Comparison of ENCODE assay signal across 8 cellular contexts in the genomic region with DNA sequence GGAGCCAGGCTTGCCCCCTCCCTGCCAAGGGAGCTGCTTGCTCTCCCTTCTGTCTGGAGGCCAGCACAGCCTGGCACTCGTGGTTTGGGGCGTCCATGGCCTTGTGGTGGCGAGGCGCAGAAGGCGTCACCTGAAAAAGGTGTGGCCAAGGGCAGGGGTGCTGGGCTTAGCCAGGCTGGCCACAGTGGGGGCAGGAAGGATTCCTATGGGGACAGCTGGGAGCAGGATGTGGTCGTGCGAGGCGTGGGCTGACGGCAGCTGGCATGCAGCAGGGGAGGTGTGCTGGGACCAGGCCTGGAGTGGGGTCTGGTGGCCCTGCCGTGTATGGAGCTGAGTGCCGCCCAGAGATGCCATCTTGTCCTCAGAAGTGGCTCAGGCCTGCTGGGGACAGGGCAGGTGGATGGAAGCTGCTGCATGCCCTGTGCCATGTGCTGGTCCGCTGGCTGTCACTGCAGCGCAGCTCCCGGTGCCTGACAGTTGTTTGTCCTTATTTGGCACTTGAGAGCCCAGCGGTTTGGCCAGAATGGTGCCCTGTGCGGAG. TPM values are rescaled to one million over a fixed set of nuclear protein-coding genes. Genes with fewer than 3 reads are reported as not detected.
DNase-seq lines count a peak whose midpoint lies in the region; ATAC-seq, FAIRE-seq and TF ChIP-seq lines count a peak whose summit lies in the region.
"Had no signal": no experiment of that assay in that cellular context is flagged by ENCODE, and none has a peak within 500 bp of the region (broad histone marks: within the 10 kb centered on the region; RNA-seq: fewer than 3 reads in every experiment).

No MANE protein-coding gene starts in this region.

- TF ChIP-seq POLR2A in H1 (IDR thresholded peaks at IDR 0.05; ENCODE audit: control extremely low read depth in 1 of 2, low read depth in 2 of 2, low read length in 2 of 2) = no peak

- H3K4ac ChIP-seq in H1 (replicated peaks; ENCODE audit: insufficient read length, low read depth, low read length) = no peak overlapping the region

- peak overlapping the region; percentile 21; the same call in 1 of the 2 replicates for H2BK20ac ChIP-seq in H1 (ENCODE audit: low read length)

- no peak overlapping the region for H2BK120ac ChIP-seq in H1 (replicated peaks; ENCODE audit: low read depth, low read length)

- H3K36me3 ChIP-seq in Panc1 (ENCODE audit: control insufficient read depth, insufficient read depth, low read length) (no peaks in the 10 kb centered on the region), H1 (ENCODE audit: control insufficient read depth in 2 of 4, insufficient read depth in 4 of 4, low read length in 3 of 4) (no peaks in the 10 kb centered on the region), smooth muscle cell (ENCODE audit: low read depth) (no peaks in the 10 kb centered on the region)

- CTCF ChIA-PET in Panc1 (lab: Charles Lee) = no interaction called here
- CTCF ChIA-PET in H1 (lab: Charles Lee; ENCODE audit: partially characterized antibody) = interaction anchor here (0.7 to 31.7 kb wide), 6 partner anchors 9 to 45 kb away, joined by 3 to 838 read pairs (median 8); partner anchors contain the start of gene SH2B3

- no peaks in the 10 kb centered on the region for H3K27me3 ChIP-seq in Panc1 (ENCODE audit: control insufficient read depth, insufficient read depth, low read length)
- H3K27me3 ChIP-seq in H1 (replicated peaks in 1 of 4; ENCODE audit: control insufficient read depth in 3 of 4, extremely low read depth in 1 of 4, insufficient read depth in 3 of 4, low read length in 3 of 4) = no peaks in the 10 kb centered on the region
- no peaks in the 10 kb centered on the region for H3K27me3 ChIP-seq in smooth muscle cell (ENCODE audit: low read depth)

- FAIRE-seq in H1 (lab: Jason Lieb, UNC) = no peak

- no peaks in the 10 kb centered on the region for H3K9me3 ChIP-seq in Panc1 (ENCODE audit: control insufficient read depth, insufficient read depth, low read depth, low read length)
- H3K9me3 ChIP-seq in H1 (ENCODE audit: insufficient read depth in 2 of 2, low read depth in 1 of 2, low read length in 1 of 2) = no peaks in the 10 kb centered on the region
- H3K9me3 ChIP-seq in smooth muscle cell (replicated peaks; ENCODE audit: low read depth) = no peaks in the 10 kb centered on the region

- no peak for TF ChIP-seq EP300 in H1 (IDR thresholded peaks at IDR 0.05; ENCODE audit: borderline replicate concordance in 1 of 2, low read depth in 2 of 2, low read length in 2 of 2)

- BruUV-seq in Panc1 (replicated peaks; lab: Mats Ljungman, UMichigan) = no TSS peak

- H3F3A ChIP-seq in smooth muscle cell (ENCODE audit: low read depth) = peaks cover 13% of the 10 kb centered on the region

- no peak overlapping the region for H2AK5ac ChIP-seq in H1 (ENCODE audit: low read depth, low read length)

- H3K79me2 ChIP-seq in H1 (ENCODE audit: control insufficient read depth in 1 of 2, insufficient read depth in 2 of 2, low read length in 2 of 2) (peaks cover 3 to 82% of the 10 kb centered on the region in 2 experiments; a peak in 3 of 4 replicates), smooth muscle cell (ENCODE audit: low read depth) (peaks cover 44% of the 10 kb centered on the region)

- H4K91ac ChIP-seq in H1 (replicated peaks; ENCODE audit: insufficient read length, low read length) = peak overlapping the region; percentile 64

- H3K23me2 ChIP-seq in H1 (ENCODE audit: low read depth, low read length) = no peaks in the 10 kb centered on the region

- H4K20me1 ChIP-seq in H1 (replicated peaks in 1 of 2; ENCODE audit: control insufficient read depth in 1 of 2, insufficient read depth in 2 of 2, low read length in 2 of 2) (peaks cover 25 to 27% of the 10 kb centered on the region in 2 experiments), smooth muscle cell (ENCODE audit: low read depth) (peaks cover 61% of the 10 kb centered on the region)

- no peak overlapping the region for H4K8ac ChIP-seq in H1 (ENCODE audit: extremely low read depth, insufficient read depth, low read length)

- no peak overlapping the region for H4K5ac ChIP-seq in H1 (ENCODE audit: insufficient read length, low read depth, low read length)

- H2AFZ ChIP-seq in H1 (ENCODE audit: low read length) = no peak overlapping the region
- H2AFZ ChIP-seq in smooth muscle cell (ENCODE audit: low read depth) = no peak overlapping the region

- H3K27ac ChIP-seq in Panc1 (ENCODE audit: low read length) (peak overlapping the region; percentile 11; the same call in 1 of the 2 replicates), H1 (ENCODE audit: low read depth, low read length) (0 out of 2 replicates have a peak overlapping the region, but pooled peaks have one; percentile 34), smooth muscle cell (ENCODE audit: low read depth) (peak overlapping the region; percentile 81)

- H2BK5ac ChIP-seq in H1 (ENCODE audit: low read depth, low read length) = peak overlapping the region; percentile 63

- no peak for TF ChIP-seq CTCF in GM12865 (IDR thresholded peaks at IDR 0.05; ENCODE audit: insufficient read depth, low read depth, low read length, missing control alignments)
- TF ChIP-seq CTCF in Panc1 (IDR thresholded peaks at IDR 0.05) = no peak
- TF ChIP-seq CTCF in H1 (IDR thresholded peaks at IDR 0.05; ENCODE audit: control extremely low read depth in 1 of 3, insufficient read depth in 1 of 3, low read depth in 1 of 3, low read length in 3 of 3) = no peak
- no peak for TF ChIP-seq CTCF in smooth muscle cell (IDR thresholded peaks at IDR 0.05; ENCODE audit: borderline replicate concordance, insufficient read depth, poor library complexity, severe bottlenecking)

- no peak overlapping the region for H3K9ac ChIP-seq in H1 (replicated peaks in 1 of 4; ENCODE audit: extremely low read depth in 1 of 4, low read depth in 3 of 4, low read length in 3 of 4)
- H3K9ac ChIP-seq in smooth muscle cell (ENCODE audit: low read depth) = no peak overlapping the region

- intact Hi-C loops in Panc1 (cut with micrococcal nuclease; ENCODE audit: unreplicated experiment) = no loop called here
- intact Hi-C loops in posterior vena cava (cut with DNase I) = no loop called here

- no peak overlapping the region for H3K23ac ChIP-seq in H1 (ENCODE audit: insufficient read length)

- H3K56ac ChIP-seq in H1 (replicated peaks; ENCODE audit: insufficient read length, low read depth, low read length) = no peak overlapping the region

- H3K4me1 ChIP-seq in Panc1 (ENCODE audit: control insufficient read depth, insufficient read depth, low read length) = peaks cover 57% of the 10 kb centered on the region
- H3K4me1 ChIP-seq in H1 (replicated peaks in 1 of 4; ENCODE audit: control insufficient read depth in 3 of 4, insufficient read depth in 4 of 4, low read length in 3 of 4) = peaks cover 4 to 40% (median 28%) of the 10 kb centered on the region in 4 experiments
- peaks cover 15% of the 10 kb centered on the region for H3K4me1 ChIP-seq in smooth muscle cell (ENCODE audit: low read depth)

- peak; percentile 45 for DNase-seq in GM12865 (ENCODE audit: low read depth)
- no peak for DNase-seq in Panc1 (ENCODE audit: low read depth, low spot score)
- DNase-seq in H1 (ENCODE audit: low read depth in 1 of 2, low spot score in 2 of 2) = no peak
- DNase-seq in smooth muscle cell (lab: John Stamatoyannopoulos, UW; ENCODE audit: unreplicated experiment) = no peak
- DNase-seq in posterior vena cava (ENCODE audit: low spot score) = no peak
- DNase-seq: NCI-H748 treated with DMSO at 0.1 percent for 48 hours had no signal

- H3K4me3 ChIP-seq in GM12865 (ENCODE audit: low read depth, low read length) (no peak overlapping the region), Panc1 (ENCODE audit: low read depth in 2 of 2, low read length in 2 of 2) (no peak overlapping the region), H1 (ENCODE audit: extremely low read depth in 1 of 4, insufficient read depth in 2 of 4, low read depth in 3 of 4, low read length in 4 of 4) (no peak overlapping the region), smooth muscle cell (no peak overlapping the region)

- no peak overlapping the region; a peak in 1 of 4 replicates for H3K4me2 ChIP-seq in H1 (ENCODE audit: insufficient read depth in 1 of 2, low read depth in 2 of 2, low read length in 2 of 2)
- peak overlapping the region; percentile 50 for H3K4me2 ChIP-seq in smooth muscle cell

- TF ChIP-seq RAD21 in H1 (IDR thresholded peaks at IDR 0.05 in 1 of 2, conservative IDR thresholded peaks at IDR 0.05 in 1 of 2; ENCODE audit: low read depth in 2 of 2, low read length in 2 of 2) = no peak

- H3K14ac ChIP-seq in H1 (ENCODE audit: insufficient read length) = no peak overlapping the region

- in situ Hi-C loops in Panc1 (cut with HindIII; ENCODE audit: low pct_unique_long_range_greater_than_20kb, low sequenced_read_pairs) = no loop called here

- 96% methylated on average over 16 of the region's 16 CpGs; no CpG with 5 or more reads in 1 of the 2 experiments for WGBS in H1 (ENCODE audit: extremely low coverage in 1 of 2, insufficient coverage in 1 of 2, insufficient read length in 1 of 2, insufficient replicate concordance in 2 of 2, low coverage in 1 of 2, low lambda C conversion rate in 2 of 2, missing lambda C conversion rate in 1 of 2), 2 experiments
- WGBS in smooth muscle cell (ENCODE audit: low lambda C conversion rate) = 83% methylated on average over 15 of the region's 16 CpGs

- no peak overlapping the region for H2BK15ac ChIP-seq in H1 (ENCODE audit: low read length)

- peak overlapping the region; percentile 77; the same call in 1 of the 2 replicates for H2BK12ac ChIP-seq in H1 (ENCODE audit: low read depth, low read length)

- POLR2A ChIA-PET in Panc1 (lab: Charles Lee) = no interaction called here
- POLR2A ChIA-PET in H1 (lab: Charles Lee; ENCODE audit: partially characterized antibody) = interaction anchor here (0.5 to 3.2 kb wide), 7 partner anchors 9 to 170 kb away, joined by 3 to 26 read pairs (median 4); no protein-coding TSS in a partner anchor

- peak; percentile 14 for ATAC-seq in Panc1
- no peak for ATAC-seq in GM18867 (IDR thresholded peaks at IDR 0.05; ENCODE audit: unreplicated experiment)
- ATAC-seq in HG02759 (IDR thresholded peaks at IDR 0.05; ENCODE audit: unreplicated experiment) = no peak

- H3K18ac ChIP-seq in H1 (ENCODE audit: extremely low read depth, low read length) = peak overlapping the region; percentile 36; the same call in 1 of the 2 replicates

- peaks cover 18% of the 10 kb centered on the region for H3K79me1 ChIP-seq in H1 (ENCODE audit: low read depth, low read length)

RNA-seq across cellular contexts. Expression of gene SH2B3, which starts 30.0 kb away (rescaled TPM):
- total RNA-seq in Panc1 (2021; ENCODE audit: unreplicated experiment) (39.6 TPM), smooth muscle cell (5.2 and 6.1 TPM in 2 replicates), posterior vena cava (10 to 100 TPM; 31.9 to 32.4 TPM)
- 25.5 TPM for polyA plus RNA-seq in Panc1 (2012; ENCODE audit: insufficient read length)
- 29.8 and 34.1 TPM in 2 replicates for total RNA-seq in H1 (2021; fragmentation: NEBNext Ultra II Directional; extraction: Animal tissue kit (Norgen Biotek cat#: 25700))
- polyA plus RNA-seq in H1 (2011; rRNA removed) (20.8 and 25.1 TPM in 2 replicates), smooth muscle cell (3.7 and 4.7 TPM in 2 replicates)
- polyA plus RNA-seq in H1 (2011; cell fraction: cytosol; rRNA removed) = 18.3 TPM
- 18.8 TPM for polyA plus RNA-seq in H1 (2011; cell fraction: nucleus; rRNA removed)
- polyA plus RNA-seq in H1 (2012, experiment 1 of 2) = 18.4 to 20.9 TPM (median 20.6 TPM) in 4 replicates
- polyA plus RNA-seq in H1 (2012, experiment 2 of 2) = 12.1 TPM
- polyA plus RNA-seq in H1 (2013, experiment 1 of 2) = 20.8 TPM
- 21.5 TPM for polyA plus RNA-seq in H1 (2013, experiment 2 of 2)
- 12.6 and 17.8 TPM in 2 replicates for polyA minus RNA-seq in H1 (2011; rRNA and poly(A)+ RNA removed)
- 19.1 TPM for polyA minus RNA-seq in H1 (2011; cell fraction: cytosol; rRNA and poly(A)+ RNA removed)
- 14.7 TPM for polyA minus RNA-seq in H1 (2011; cell fraction: nucleus; rRNA and poly(A)+ RNA removed)

Comparison
In these comparisons a context has a peak if more than half of its experiments do, and no peak if none do; other contexts are left out.
1. H3K27ac ChIP-seq: peak in every context shown above with its lines; median percentile 81 in smooth muscle cell; 34 in H1; 11 in Panc1.